1 cellular context compared by ENCODE assay signal in genomic region chr9:133932176-133932575, GRCh38.
TF ChIP-seq lines count a peak whose summit lies in the region.

No MANE protein-coding gene starts in this region.

TF ChIP-seq in GM23338, 12 proteins besides CTCF, POLR2A, EP300 and RAD21 (continued from another document):
- TF ChIP-seq, protein P1, sequence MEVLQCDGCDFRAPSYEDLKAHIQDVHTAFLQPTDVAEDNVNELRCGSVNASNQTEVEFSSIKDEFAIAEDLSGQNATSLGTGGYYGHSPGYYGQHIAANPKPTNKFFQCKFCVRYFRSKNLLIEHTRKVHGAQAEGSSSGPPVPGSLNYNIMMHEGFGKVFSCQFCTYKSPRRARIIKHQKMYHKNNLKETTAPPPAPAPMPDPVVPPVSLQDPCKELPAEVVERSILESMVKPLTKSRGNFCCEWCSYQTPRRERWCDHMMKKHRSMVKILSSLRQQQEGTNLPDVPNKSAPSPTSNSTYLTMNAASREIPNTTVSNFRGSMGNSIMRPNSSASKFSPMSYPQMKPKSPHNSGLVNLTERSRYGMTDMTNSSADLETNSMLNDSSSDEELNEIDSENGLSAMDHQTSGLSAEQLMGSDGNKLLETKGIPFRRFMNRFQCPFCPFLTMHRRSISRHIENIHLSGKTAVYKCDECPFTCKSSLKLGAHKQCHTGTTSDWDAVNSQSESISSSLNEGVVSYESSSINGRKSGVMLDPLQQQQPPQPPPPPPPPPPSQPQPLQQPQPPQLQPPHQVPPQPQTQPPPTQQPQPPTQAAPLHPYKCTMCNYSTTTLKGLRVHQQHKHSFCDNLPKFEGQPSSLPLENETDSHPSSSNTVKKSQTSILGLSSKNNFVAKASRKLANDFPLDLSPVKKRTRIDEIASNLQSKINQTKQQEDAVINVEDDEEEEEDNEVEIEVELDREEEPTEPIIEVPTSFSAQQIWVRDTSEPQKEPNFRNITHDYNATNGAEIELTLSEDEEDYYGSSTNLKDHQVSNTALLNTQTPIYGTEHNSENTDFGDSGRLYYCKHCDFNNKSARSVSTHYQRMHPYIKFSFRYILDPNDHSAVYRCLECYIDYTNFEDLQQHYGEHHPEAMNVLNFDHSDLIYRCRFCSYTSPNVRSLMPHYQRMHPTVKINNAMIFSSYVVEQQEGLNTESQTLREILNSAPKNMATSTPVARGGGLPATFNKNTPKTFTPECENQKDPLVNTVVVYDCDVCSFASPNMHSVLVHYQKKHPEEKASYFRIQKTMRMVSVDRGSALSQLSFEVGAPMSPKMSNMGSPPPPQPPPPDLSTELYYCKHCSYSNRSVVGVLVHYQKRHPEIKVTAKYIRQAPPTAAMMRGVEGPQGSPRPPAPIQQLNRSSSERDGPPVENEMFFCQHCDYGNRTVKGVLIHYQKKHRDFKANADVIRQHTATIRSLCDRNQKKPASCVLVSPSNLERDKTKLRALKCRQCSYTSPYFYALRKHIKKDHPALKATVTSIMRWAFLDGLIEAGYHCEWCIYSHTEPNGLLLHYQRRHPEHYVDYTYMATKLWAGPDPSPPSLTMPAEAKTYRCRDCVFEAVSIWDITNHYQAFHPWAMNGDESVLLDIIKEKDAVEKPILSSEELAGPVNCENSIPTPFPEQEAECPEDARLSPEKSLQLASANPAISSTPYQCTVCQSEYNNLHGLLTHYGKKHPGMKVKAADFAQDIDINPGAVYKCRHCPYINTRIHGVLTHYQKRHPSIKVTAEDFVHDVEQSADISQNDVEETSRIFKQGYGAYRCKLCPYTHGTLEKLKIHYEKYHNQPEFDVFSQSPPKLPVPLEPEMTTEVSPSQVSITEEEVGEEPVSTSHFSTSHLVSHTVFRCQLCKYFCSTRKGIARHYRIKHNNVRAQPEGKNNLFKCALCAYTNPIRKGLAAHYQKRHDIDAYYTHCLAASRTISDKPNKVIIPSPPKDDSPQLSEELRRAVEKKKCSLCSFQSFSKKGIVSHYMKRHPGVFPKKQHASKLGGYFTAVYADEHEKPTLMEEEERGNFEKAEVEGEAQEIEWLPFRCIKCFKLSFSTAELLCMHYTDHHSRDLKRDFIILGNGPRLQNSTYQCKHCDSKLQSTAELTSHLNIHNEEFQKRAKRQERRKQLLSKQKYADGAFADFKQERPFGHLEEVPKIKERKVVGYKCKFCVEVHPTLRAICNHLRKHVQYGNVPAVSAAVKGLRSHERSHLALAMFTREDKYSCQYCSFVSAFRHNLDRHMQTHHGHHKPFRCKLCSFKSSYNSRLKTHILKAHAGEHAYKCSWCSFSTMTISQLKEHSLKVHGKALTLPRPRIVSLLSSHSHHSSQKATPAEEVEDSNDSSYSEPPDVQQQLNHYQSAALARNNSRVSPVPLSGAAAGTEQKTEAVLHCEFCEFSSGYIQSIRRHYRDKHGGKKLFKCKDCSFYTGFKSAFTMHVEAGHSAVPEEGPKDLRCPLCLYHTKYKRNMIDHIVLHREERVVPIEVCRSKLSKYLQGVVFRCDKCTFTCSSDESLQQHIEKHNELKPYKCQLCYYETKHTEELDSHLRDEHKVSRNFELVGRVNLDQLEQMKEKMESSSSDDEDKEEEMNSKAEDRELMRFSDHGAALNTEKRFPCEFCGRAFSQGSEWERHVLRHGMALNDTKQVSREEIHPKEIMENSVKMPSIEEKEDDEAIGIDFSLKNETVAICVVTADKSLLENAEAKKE (CRISPR knock-in tag; IDR thresholded peaks at IDR 0.05): no peak
